12 cellular contexts compared by ENCODE assay signal in the genomic region with DNA sequence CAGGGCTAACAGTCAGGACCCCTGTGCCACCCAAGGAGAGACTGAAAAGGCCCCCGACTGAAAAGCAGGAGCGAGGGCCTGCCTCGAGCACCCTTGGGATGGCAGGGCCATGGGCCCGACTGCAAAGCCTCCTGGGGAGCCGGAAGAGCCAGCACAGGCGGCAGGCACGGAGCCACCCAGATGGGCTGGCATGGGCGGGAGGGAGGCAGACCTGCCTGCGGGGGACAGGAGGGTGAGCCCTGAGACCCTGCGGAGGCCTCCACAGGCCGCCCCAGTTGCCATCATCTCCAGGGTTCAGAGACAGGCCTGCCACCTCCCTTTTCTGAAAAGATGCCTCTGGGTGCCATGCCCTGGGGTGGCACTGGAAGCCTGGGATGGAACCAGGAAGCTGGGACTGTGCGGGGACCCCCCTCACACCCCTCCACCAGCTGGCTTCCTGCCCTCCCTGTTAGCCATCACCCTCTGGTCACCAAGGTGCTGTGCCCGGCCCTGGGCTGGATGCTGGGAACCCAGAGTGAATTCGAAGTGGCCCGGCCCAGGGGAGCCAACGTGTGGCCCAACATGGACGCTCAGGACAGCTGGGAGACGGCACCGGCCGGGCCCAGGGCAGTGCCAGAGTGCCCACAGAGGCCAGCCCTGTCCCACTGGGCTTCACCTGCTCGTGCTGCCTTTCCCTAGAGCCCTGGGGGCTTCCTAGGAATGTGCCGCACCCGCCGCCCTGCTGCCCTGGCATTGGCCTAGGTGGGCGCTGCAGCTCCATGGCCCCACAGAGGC. TPM values are rescaled to one million over a fixed set of nuclear protein-coding genes. Genes with fewer than 3 reads are reported as not detected.
A peak's percentile ranks its signal among the peaks of the same experiment; 100 is the strongest.
DNase-seq lines count a peak whose midpoint lies in the region; ATAC-seq and TF ChIP-seq lines count a peak whose summit lies in the region.
"Had no signal": no experiment of that assay in that cellular context is flagged by ENCODE, and none has a peak within 500 bp of the region (broad histone marks: within the 10 kb centered on the region; RNA-seq: fewer than 3 reads in every experiment).

No MANE protein-coding gene starts in this region.

- peak overlapping the region; percentile 61 for H3K27ac ChIP-seq in right cardiac atrium (ENCODE audit: low read length)
- H3K27ac ChIP-seq in prostate gland, result peak overlapping the region; percentile 62 to 68
- peak overlapping the region; percentile 97 for H3K27ac ChIP-seq in vagina
- H3K27ac ChIP-seq: brain microvascular endothelial cell had no signal

- H3K9me3 ChIP-seq in right cardiac atrium (ENCODE audit: control insufficient read depth, low read length), result no peaks in the 10 kb centered on the region
- H3K9me3 ChIP-seq in prostate gland, result no peaks in the 10 kb centered on the region
- H3K9me3 ChIP-seq in vagina, result no peaks in the 10 kb centered on the region

- WGBS in right cardiac atrium, result 71% methylated on average over 25 of the region's 25 CpGs
- 65% methylated on average over 25 of the region's 25 CpGs for WGBS in prostate gland

- H3K4me3 ChIP-seq in right cardiac atrium (ENCODE audit: low read length), result no peak overlapping the region
- no peak overlapping the region for H3K4me3 ChIP-seq in prostate gland
- no peak overlapping the region for H3K4me3 ChIP-seq in vagina

- ATAC-seq in right cardiac atrium, result peak; percentile 29 to 32
- no peak for ATAC-seq in GM19023 (IDR thresholded peaks at IDR 0.05; ENCODE audit: unreplicated experiment)

- CTCF ChIA-PET in activated naive CD4-positive, alpha-beta T cell treated with anti-CD3 and anti-CD28 coated beads, Interleukin-2, amount 10 ng/mL, durations not matched to agents 7 days and 5 days (lab: Charles Lee), result interaction anchor here (1.1 to 1.5 kb wide), 2 partner anchors 9 to 11 kb away, joined by 3 to 7 read pairs; no protein-coding TSS in a partner anchor

- H3K9me3 Mint-ChIP-seq in activated naive CD4-positive, alpha-beta T cell treated with anti-CD3 and anti-CD28 coated beads, Interleukin-2, amount 10 ng/mL, durations not matched to agents 7 days and 5 days, result no peaks in the 10 kb centered on the region
- H3K9me3 Mint-ChIP-seq: stimulated activated naive CD8-positive, alpha-beta T cell treated with anti-CD3 and anti-CD28 coated beads, Interleukin-15, Interleukin-2, amounts not matched to agents 100 ng/mL and 50 ng/mL, for 24 hours had no signal

- no peak for TF ChIP-seq CTCF in prostate gland (IDR thresholded peaks at IDR 0.05)
- no peak for TF ChIP-seq CTCF in vagina (IDR thresholded peaks at IDR 0.05)

- intact Hi-C loops in right cardiac atrium (cut with DNase I), result loop anchor here in 2 of 4 donors (5.0 to 10.0 kb wide), 2 partner anchors 57 to 59 kb away; a partner anchor contains a TSS
- intact Hi-C loops in prostate gland (cut with DNase I), result loop anchor here (5.0 kb wide), 1 partner anchor 212 kb away; no protein-coding TSS in a partner anchor
- intact Hi-C loops in vagina (cut with DNase I), result loop anchor here (5.0 kb wide), 1 partner anchor 62 kb away; a partner anchor contains a TSS

- no peak overlapping the region for H3K27ac Mint-ChIP-seq in activated naive CD4-positive, alpha-beta T cell treated with anti-CD3 and anti-CD28 coated beads, Interleukin-2, amount 10 ng/mL, durations not matched to agents 7 days and 5 days
- H3K27ac Mint-ChIP-seq: stimulated activated naive CD8-positive, alpha-beta T cell treated with anti-CD3 and anti-CD28 coated beads, Interleukin-15, Interleukin-2, amounts not matched to agents 100 ng/mL and 50 ng/mL, for 24 hours had no signal

- TF ChIP-seq POLR2A in prostate gland (IDR thresholded peaks at IDR 0.05), result no peak
- no peak for TF ChIP-seq POLR2A in vagina (IDR thresholded peaks at IDR 0.05)

- H3K27me3 ChIP-seq in right cardiac atrium (ENCODE audit: control insufficient read depth, insufficient read depth) (no peaks in the 10 kb centered on the region), prostate gland (replicated peaks; ENCODE audit: insufficient read depth) (no peaks in the 10 kb centered on the region), vagina (no peaks in the 10 kb centered on the region)
- H3K27me3 ChIP-seq: brain microvascular endothelial cell had no signal

- H3K4me1 ChIP-seq in right cardiac atrium (ENCODE audit: control insufficient read depth, insufficient read depth, low read length), result peaks cover 6% of the 10 kb centered on the region
- H3K4me1 ChIP-seq in prostate gland (replicated peaks), result peaks cover 8% of the 10 kb centered on the region
- H3K4me1 ChIP-seq in vagina, result peaks cover 54% of the 10 kb centered on the region

- H3K36me3 ChIP-seq in prostate gland (no peaks in the 10 kb centered on the region), vagina (no peaks in the 10 kb centered on the region)
- H3K36me3 ChIP-seq: brain microvascular endothelial cell had no signal

- H3K27me3 Mint-ChIP-seq in activated naive CD4-positive, alpha-beta T cell treated with anti-CD3 and anti-CD28 coated beads, Interleukin-2, amount 10 ng/mL, durations not matched to agents 7 days and 5 days, result peaks cover 20% of the 10 kb centered on the region
- H3K27me3 Mint-ChIP-seq: stimulated activated naive CD8-positive, alpha-beta T cell treated with anti-CD3 and anti-CD28 coated beads, Interleukin-15, Interleukin-2, amounts not matched to agents 100 ng/mL and 50 ng/mL, for 24 hours had no signal

- no peak overlapping the region for H3K4me3 Mint-ChIP-seq in activated naive CD4-positive, alpha-beta T cell treated with anti-CD3 and anti-CD28 coated beads, Interleukin-2, amount 10 ng/mL, durations not matched to agents 7 days and 5 days
- H3K4me3 Mint-ChIP-seq: stimulated activated naive CD8-positive, alpha-beta T cell treated with anti-CD3 and anti-CD28 coated beads, Interleukin-15, Interleukin-2, amounts not matched to agents 100 ng/mL and 50 ng/mL, for 24 hours had no signal

- peak; percentile 20 for DNase-seq in activated naive CD4-positive, alpha-beta T cell treated with anti-CD3 and anti-CD28 coated beads, Interleukin-2, amount 10 ng/mL, durations not matched to agents 7 days and 5 days
- DNase-seq in activated naive CD4-positive, alpha-beta T cell treated with Interleukin-2 at 50 U/mL for 16 hours, result no peak
- DNase-seq in right cardiac atrium, result peak; percentile 25 to 74 (median 73)
- no peak for DNase-seq in prostate gland (ENCODE audit: low spot score)
- DNase-seq in vagina (ENCODE audit: extremely low spot score in 2 of 2), result no peak
- no peak for DNase-seq in COR-L47 (lab: John Stamatoyannopoulos, UW)
- DNase-seq in SKM-1 treated with dmso at 0.1 percent for 144 hours (lab: John Stamatoyannopoulos, UW; ENCODE audit: unreplicated experiment), result no peak
- DNase-seq: KG1 had no signal

- H3K4me1 Mint-ChIP-seq in activated naive CD4-positive, alpha-beta T cell treated with anti-CD3 and anti-CD28 coated beads, Interleukin-2, amount 10 ng/mL, durations not matched to agents 7 days and 5 days, result no peaks in the 10 kb centered on the region

- H3K36me3 Mint-ChIP-seq in activated naive CD4-positive, alpha-beta T cell treated with anti-CD3 and anti-CD28 coated beads, Interleukin-2, amount 10 ng/mL, durations not matched to agents 7 days and 5 days, result no peaks in the 10 kb centered on the region

RNA-seq across cellular contexts. Expression of a gene that starts 13.8 kb away (rescaled TPM):
- 10 to 100 TPM; 11.4 to 24.0 (median 14.3) TPM for total RNA-seq in right cardiac atrium
- polyA plus RNA-seq in right cardiac atrium, result 11.5 TPM
- total RNA-seq in prostate gland, result not detected
- 3.7 TPM for total RNA-seq in vagina
- total RNA-seq: H1 had no signal
- polyA plus RNA-seq: H1 had no signal

RNA-seq across cellular contexts. Expression of a gene that starts 13.9 kb away (rescaled TPM):
- total RNA-seq in right cardiac atrium, result 10 to 100 TPM in 3 of 4 donors, 1 to 10 TPM in 1; 3.9 to 24.2 (median 15.3) TPM
- 13.4 TPM for polyA plus RNA-seq in right cardiac atrium
- under 1 TPM in 1 of 2 donors, not detected in 1; 0.85 TPM for total RNA-seq in prostate gland
- 8.1 TPM for total RNA-seq in vagina
- total RNA-seq: H1 had no signal
- polyA plus RNA-seq: H1 had no signal

RNA-seq across cellular contexts. Expression of a gene that starts 45.2 kb away (rescaled TPM):
- total RNA-seq in right cardiac atrium (under 1 TPM in 3 of 4 donors, not detected in 1; 0.23 to 0.51 (median 0.35) TPM), prostate gland (1 to 10 TPM; 3.9 to 7.9 TPM), vagina (3.7 TPM)
- polyA plus RNA-seq in right cardiac atrium, result 0.20 TPM

Comparison
In these comparisons a context has a peak if more than half of its experiments do, and no peak if none do; other contexts are left out.
1. DNase-seq: peak in activated naive CD4-positive, alpha-beta T cell treated with anti-CD3 and anti-CD28 coated beads, Interleukin-2, amount 10 ng/mL, durations not matched to agents 7 days and 5 days (single experiment) and right cardiac atrium (3 of 3); none in activated naive CD4-positive, alpha-beta T cell treated with Interleukin-2 at 50 U/mL for 16 hours (single experiment), prostate gland (single experiment), vagina (0 of 2), COR-L47 (single experiment) and SKM-1 treated with dmso at 0.1 percent for 144 hours (single experiment).
2. Peak in every context shown above with its lines, with median percentiles within 50 percentile points of each other: H3K27ac ChIP-seq.